1 cellular context compared by ENCODE assay signal in genomic region chr4:55397521-55398321, GRCh38.
TF ChIP-seq lines count a peak whose summit lies in the region.

No MANE protein-coding gene starts in this region.

TF ChIP-seq in K562, 482 proteins besides CTCF, POLR2A, EP300 and RAD21 (continued from another document and continues in another):
- TF ChIP-seq, protein P1, sequence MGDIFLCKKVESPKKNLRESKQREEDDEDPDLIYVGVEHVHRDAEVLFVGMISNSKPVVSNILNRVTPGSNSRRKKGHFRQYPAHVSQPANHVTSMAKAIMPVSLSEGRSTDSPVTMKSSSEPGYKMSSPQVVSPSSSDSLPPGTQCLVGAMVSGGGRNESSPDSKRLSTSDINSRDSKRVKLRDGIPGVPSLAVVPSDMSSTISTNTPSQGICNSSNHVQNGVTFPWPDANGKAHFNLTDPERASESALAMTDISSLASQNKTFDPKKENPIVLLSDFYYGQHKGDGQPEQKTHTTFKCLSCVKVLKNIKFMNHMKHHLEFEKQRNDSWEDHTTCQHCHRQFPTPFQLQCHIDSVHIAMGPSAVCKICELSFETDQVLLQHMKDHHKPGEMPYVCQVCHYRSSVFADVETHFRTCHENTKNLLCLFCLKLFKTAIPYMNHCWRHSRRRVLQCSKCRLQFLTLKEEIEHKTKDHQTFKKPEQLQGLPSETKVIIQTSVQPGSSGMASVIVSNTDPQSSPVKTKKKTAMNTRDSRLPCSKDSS (IDR thresholded peaks at IDR 0.05; ENCODE audit: low read depth, partially characterized antibody), result peak; percentile 12
- TF ChIP-seq, protein P2, sequence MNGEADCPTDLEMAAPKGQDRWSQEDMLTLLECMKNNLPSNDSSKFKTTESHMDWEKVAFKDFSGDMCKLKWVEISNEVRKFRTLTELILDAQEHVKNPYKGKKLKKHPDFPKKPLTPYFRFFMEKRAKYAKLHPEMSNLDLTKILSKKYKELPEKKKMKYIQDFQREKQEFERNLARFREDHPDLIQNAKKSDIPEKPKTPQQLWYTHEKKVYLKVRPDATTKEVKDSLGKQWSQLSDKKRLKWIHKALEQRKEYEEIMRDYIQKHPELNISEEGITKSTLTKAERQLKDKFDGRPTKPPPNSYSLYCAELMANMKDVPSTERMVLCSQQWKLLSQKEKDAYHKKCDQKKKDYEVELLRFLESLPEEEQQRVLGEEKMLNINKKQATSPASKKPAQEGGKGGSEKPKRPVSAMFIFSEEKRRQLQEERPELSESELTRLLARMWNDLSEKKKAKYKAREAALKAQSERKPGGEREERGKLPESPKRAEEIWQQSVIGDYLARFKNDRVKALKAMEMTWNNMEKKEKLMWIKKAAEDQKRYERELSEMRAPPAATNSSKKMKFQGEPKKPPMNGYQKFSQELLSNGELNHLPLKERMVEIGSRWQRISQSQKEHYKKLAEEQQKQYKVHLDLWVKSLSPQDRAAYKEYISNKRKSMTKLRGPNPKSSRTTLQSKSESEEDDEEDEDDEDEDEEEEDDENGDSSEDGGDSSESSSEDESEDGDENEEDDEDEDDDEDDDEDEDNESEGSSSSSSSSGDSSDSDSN (IDR thresholded peaks at IDR 0.05; ENCODE audit: borderline replicate concordance in 1 of 2, low read depth in 2 of 2, low read length in 2 of 2), result 0 out of 4 replicates have a peak, but pooled peaks of 1 of the 2 experiments have one; percentile 41
- TF ChIP-seq ARNT (IDR thresholded peaks at IDR 0.05) (peak; percentile 31 to 58; a peak in 1 of 4 replicates), ZEB2 (IDR thresholded peaks at IDR 0.05) (peak; percentile 64; the same call in 1 of the 2 replicates), HLTF (IDR thresholded peaks at IDR 0.05) (peak; percentile 93), CHD1 (IDR thresholded peaks at IDR 0.05; ENCODE audit: low read length) (peak; percentile 62), ZNF512 (tag; IDR thresholded peaks at IDR 0.05) (peak; percentile 94), ELF4 (CRISPR knock-in tag; IDR thresholded peaks at IDR 0.05) (peak; percentile 78; the same call in 1 of the 2 replicates), TOE1 (IDR thresholded peaks at IDR 0.05; ENCODE audit: borderline replicate concordance) (no peak; the same call in 1 of the 2 replicates), TOE1 (CRISPR knock-in tag; IDR thresholded peaks at IDR 0.05; ENCODE audit: borderline replicate concordance, low read depth) (no peak), HINFP (tag; conservative IDR thresholded peaks at IDR 0.05; ENCODE audit: low read depth) (0 out of 2 replicates have a peak, but pooled peaks have one; percentile 35), OTX1 (CRISPR knock-in tag; IDR thresholded peaks at IDR 0.05) (peak; percentile 65; the same call in 1 of the 2 replicates), SIN3B (IDR thresholded peaks at IDR 0.05; ENCODE audit: low read depth) (0 out of 2 replicates have a peak, but pooled peaks have one; percentile 8), MTA2 (IDR thresholded peaks at IDR 0.05; ENCODE audit: low read depth) (peak; percentile 49), BHLHE40 (IDR thresholded peaks at IDR 0.05; ENCODE audit: low read length) (no peak), NCOA1 (IDR thresholded peaks at IDR 0.05; ENCODE audit: low read depth) (peak; percentile 41; the same call in 1 of the 2 replicates), LEF1 (IDR thresholded peaks at IDR 0.05) (0 out of 2 replicates have a peak, but pooled peaks have one; percentile 52), MAFG (tag; conservative IDR thresholded peaks at IDR 0.05) (0 out of 2 replicates have a peak, but pooled peaks have one; percentile 7)
- TF ChIP-seq, protein P3, sequence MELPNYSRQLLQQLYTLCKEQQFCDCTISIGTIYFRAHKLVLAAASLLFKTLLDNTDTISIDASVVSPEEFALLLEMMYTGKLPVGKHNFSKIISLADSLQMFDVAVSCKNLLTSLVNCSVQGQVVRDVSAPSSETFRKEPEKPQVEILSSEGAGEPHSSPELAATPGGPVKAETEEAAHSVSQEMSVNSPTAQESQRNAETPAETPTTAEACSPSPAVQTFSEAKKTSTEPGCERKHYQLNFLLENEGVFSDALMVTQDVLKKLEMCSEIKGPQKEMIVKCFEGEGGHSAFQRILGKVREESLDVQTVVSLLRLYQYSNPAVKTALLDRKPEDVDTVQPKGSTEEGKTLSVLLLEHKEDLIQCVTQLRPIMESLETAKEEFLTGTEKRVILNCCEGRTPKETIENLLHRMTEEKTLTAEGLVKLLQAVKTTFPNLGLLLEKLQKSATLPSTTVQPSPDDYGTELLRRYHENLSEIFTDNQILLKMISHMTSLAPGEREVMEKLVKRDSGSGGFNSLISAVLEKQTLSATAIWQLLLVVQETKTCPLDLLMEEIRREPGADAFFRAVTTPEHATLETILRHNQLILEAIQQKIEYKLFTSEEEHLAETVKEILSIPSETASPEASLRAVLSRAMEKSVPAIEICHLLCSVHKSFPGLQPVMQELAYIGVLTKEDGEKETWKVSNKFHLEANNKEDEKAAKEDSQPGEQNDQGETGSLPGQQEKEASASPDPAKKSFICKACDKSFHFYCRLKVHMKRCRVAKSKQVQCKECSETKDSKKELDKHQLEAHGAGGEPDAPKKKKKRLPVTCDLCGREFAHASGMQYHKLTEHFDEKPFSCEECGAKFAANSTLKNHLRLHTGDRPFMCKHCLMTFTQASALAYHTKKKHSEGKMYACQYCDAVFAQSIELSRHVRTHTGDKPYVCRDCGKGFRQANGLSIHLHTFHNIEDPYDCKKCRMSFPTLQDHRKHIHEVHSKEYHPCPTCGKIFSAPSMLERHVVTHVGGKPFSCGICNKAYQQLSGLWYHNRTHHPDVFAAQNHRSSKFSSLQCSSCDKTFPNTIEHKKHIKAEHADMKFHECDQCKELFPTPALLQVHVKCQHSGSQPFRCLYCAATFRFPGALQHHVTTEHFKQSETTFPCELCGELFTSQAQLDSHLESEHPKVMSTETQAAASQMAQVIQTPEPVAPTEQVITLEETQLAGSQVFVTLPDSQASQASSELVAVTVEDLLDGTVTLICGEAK (IDR thresholded peaks at IDR 0.05), result peak; percentile 57; the same call in 1 of the 2 replicates
- TF ChIP-seq, protein P3 (CRISPR knock-in tag; IDR thresholded peaks at IDR 0.05), result no peak
- TF ChIP-seq, protein P4, sequence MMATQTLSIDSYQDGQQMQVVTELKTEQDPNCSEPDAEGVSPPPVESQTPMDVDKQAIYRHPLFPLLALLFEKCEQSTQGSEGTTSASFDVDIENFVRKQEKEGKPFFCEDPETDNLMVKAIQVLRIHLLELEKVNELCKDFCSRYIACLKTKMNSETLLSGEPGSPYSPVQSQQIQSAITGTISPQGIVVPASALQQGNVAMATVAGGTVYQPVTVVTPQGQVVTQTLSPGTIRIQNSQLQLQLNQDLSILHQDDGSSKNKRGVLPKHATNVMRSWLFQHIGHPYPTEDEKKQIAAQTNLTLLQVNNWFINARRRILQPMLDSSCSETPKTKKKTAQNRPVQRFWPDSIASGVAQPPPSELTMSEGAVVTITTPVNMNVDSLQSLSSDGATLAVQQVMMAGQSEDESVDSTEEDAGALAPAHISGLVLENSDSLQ (IDR thresholded peaks at IDR 0.05), result 0 out of 2 replicates have a peak, but pooled peaks have one; percentile 23
- TF ChIP-seq, protein P5, sequence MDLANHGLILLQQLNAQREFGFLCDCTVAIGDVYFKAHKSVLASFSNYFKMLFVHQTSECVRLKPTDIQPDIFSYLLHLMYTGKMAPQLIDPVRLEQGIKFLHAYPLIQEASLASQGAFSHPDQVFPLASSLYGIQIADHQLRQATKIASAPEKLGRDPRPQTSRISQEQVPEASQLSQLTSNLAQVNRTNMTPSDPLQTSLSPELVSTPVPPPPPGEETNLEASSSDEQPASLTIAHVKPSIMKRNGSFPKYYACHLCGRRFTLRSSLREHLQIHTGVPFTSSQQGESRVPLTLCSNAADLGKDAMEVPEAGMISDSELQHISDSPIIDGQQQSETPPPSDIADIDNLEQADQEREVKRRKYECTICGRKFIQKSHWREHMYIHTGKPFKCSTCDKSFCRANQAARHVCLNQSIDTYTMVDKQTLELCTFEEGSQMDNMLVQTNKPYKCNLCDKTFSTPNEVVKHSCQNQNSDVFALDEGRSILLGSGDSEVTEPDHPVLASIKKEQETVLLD (IDR thresholded peaks at IDR 0.05), result peak; percentile 60
- TF ChIP-seq, protein P6, sequence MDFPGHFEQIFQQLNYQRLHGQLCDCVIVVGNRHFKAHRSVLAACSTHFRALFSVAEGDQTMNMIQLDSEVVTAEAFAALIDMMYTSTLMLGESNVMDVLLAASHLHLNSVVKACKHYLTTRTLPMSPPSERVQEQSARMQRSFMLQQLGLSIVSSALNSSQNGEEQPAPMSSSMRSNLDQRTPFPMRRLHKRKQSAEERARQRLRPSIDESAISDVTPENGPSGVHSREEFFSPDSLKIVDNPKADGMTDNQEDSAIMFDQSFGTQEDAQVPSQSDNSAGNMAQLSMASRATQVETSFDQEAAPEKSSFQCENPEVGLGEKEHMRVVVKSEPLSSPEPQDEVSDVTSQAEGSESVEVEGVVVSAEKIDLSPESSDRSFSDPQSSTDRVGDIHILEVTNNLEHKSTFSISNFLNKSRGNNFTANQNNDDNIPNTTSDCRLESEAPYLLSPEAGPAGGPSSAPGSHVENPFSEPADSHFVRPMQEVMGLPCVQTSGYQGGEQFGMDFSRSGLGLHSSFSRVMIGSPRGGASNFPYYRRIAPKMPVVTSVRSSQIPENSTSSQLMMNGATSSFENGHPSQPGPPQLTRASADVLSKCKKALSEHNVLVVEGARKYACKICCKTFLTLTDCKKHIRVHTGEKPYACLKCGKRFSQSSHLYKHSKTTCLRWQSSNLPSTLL (IDR thresholded peaks at IDR 0.05), result peak; percentile 59; the same call in 1 of the 2 replicates
